In the genomic region with DNA sequence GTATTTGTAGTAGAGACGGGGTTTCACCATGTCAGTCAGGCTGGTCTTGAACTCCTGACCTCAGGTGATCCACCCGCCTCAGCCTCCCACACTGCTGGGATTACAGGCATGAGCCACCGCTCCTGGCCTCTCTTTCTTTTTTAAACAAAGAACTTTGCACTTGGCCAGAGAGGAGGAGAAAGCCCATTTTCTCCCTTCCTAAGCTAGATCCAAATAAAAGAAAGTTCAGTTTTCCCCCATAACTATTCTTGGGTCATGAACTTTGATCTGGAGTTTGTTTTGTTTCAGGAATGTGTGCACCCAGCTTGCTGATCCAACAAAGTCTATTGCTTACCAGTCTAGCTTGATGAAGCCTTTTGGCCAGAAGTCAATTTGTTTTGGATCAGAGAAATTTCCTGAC, we compare ENCODE assay signal across 1 cellular context.
TF ChIP-seq lines count a peak whose summit lies in the region.

No MANE protein-coding gene starts in this region.

TF ChIP-seq in HepG2, 621 proteins besides CTCF, POLR2A, EP300 and RAD21 (continued from another document and continues in another):
- TF ChIP-seq ZBTB46 (CRISPR knock-in tag; IDR thresholded peaks at IDR 0.05; ENCODE audit: borderline replicate concordance) (0 out of 2 replicates have a peak, but pooled peaks have one; percentile 57), HNF4A (CRISPR knock-in tag; IDR thresholded peaks at IDR 0.05) (peak; percentile 95), NR2F2 (IDR thresholded peaks at IDR 0.05; ENCODE audit: borderline replicate concordance, low read depth) (peak; percentile 84), KLF11 (CRISPR knock-in tag; IDR thresholded peaks at IDR 0.05) (no peak), MTA1 (CRISPR knock-in tag; IDR thresholded peaks at IDR 0.05; ENCODE audit: borderline replicate concordance) (peak; percentile 73; the same call in 1 of the 2 replicates), MIXL1 (CRISPR knock-in tag; IDR thresholded peaks at IDR 0.05) (peak; percentile 60), TCF7 (IDR thresholded peaks at IDR 0.05; ENCODE audit: low read depth) (peak; percentile 22; the same call in 1 of the 2 replicates), SAP130 (CRISPR knock-in tag; IDR thresholded peaks at IDR 0.05; ENCODE audit: low read depth) (peak; percentile 43; the same call in 1 of the 2 replicates), STAG1 (CRISPR knock-in tag; IDR thresholded peaks at IDR 0.05) (no peak), SSRP1 (CRISPR knock-in tag; IDR thresholded peaks at IDR 0.05) (no peak), NR2C2 (CRISPR knock-in tag; IDR thresholded peaks at IDR 0.05; ENCODE audit: borderline replicate concordance) (peak; percentile 79), FOSL2 (CRISPR knock-in tag; IDR thresholded peaks at IDR 0.05) (peak; percentile 58), ZBTB7B (CRISPR knock-in tag; IDR thresholded peaks at IDR 0.05) (peak; percentile 70; the same call in 1 of the 2 replicates), RXRB (CRISPR knock-in tag; IDR thresholded peaks at IDR 0.05; ENCODE audit: borderline replicate concordance) (peak; percentile 87), KDM3A (CRISPR knock-in tag; IDR thresholded peaks at IDR 0.05; ENCODE audit: low read depth) (peak; percentile 70; the same call in 1 of the 2 replicates), RXRA (CRISPR knock-in tag; IDR thresholded peaks at IDR 0.05) (peak; percentile 88), ZNF121 (CRISPR knock-in tag; IDR thresholded peaks at IDR 0.05) (0 out of 2 replicates have a peak, but pooled peaks have one; percentile 9), ZNF766 (CRISPR knock-in tag; IDR thresholded peaks at IDR 0.05; ENCODE audit: borderline replicate concordance) (no peak; the same call in 1 of the 2 replicates), NCOA2 (CRISPR knock-in tag; IDR thresholded peaks at IDR 0.05) (peak; percentile 71), ZNF333 (CRISPR knock-in tag; IDR thresholded peaks at IDR 0.05; ENCODE audit: borderline replicate concordance) (no peak), CREM (IDR thresholded peaks at IDR 0.05) (peak; percentile 44; the same call in 1 of the 2 replicates), CREM (CRISPR knock-in tag; IDR thresholded peaks at IDR 0.05) (no peak), POGZ (CRISPR knock-in tag; IDR thresholded peaks at IDR 0.05) (peak; percentile 83; the same call in 1 of the 2 replicates), ZNF598 (CRISPR knock-in tag; IDR thresholded peaks at IDR 0.05; ENCODE audit: borderline replicate concordance) (no peak), PPARG (CRISPR knock-in tag; conservative IDR thresholded peaks at IDR 0.05) (0 out of 2 replicates have a peak, but pooled peaks have one; percentile 63), ZNF101 (CRISPR knock-in tag; IDR thresholded peaks at IDR 0.05; ENCODE audit: borderline replicate concordance, low read depth) (no peak), HNF4G (IDR thresholded peaks at IDR 0.05; ENCODE audit: borderline replicate concordance, low read depth, low read length) (peak; percentile 72), HNF4G (CRISPR knock-in tag; IDR thresholded peaks at IDR 0.05; ENCODE audit: borderline replicate concordance, low read depth) (peak; percentile 41; the same call in 1 of the 2 replicates)
- TF ChIP-seq, protein P1, sequence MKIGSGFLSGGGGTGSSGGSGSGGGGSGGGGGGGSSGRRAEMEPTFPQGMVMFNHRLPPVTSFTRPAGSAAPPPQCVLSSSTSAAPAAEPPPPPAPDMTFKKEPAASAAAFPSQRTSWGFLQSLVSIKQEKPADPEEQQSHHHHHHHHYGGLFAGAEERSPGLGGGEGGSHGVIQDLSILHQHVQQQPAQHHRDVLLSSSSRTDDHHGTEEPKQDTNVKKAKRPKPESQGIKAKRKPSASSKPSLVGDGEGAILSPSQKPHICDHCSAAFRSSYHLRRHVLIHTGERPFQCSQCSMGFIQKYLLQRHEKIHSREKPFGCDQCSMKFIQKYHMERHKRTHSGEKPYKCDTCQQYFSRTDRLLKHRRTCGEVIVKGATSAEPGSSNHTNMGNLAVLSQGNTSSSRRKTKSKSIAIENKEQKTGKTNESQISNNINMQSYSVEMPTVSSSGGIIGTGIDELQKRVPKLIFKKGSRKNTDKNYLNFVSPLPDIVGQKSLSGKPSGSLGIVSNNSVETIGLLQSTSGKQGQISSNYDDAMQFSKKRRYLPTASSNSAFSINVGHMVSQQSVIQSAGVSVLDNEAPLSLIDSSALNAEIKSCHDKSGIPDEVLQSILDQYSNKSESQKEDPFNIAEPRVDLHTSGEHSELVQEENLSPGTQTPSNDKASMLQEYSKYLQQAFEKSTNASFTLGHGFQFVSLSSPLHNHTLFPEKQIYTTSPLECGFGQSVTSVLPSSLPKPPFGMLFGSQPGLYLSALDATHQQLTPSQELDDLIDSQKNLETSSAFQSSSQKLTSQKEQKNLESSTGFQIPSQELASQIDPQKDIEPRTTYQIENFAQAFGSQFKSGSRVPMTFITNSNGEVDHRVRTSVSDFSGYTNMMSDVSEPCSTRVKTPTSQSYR (CRISPR knock-in tag; IDR thresholded peaks at IDR 0.05; ENCODE audit: borderline replicate concordance): peak; percentile 61; the same call in 1 of the 2 replicates
- TF ChIP-seq, protein P2, sequence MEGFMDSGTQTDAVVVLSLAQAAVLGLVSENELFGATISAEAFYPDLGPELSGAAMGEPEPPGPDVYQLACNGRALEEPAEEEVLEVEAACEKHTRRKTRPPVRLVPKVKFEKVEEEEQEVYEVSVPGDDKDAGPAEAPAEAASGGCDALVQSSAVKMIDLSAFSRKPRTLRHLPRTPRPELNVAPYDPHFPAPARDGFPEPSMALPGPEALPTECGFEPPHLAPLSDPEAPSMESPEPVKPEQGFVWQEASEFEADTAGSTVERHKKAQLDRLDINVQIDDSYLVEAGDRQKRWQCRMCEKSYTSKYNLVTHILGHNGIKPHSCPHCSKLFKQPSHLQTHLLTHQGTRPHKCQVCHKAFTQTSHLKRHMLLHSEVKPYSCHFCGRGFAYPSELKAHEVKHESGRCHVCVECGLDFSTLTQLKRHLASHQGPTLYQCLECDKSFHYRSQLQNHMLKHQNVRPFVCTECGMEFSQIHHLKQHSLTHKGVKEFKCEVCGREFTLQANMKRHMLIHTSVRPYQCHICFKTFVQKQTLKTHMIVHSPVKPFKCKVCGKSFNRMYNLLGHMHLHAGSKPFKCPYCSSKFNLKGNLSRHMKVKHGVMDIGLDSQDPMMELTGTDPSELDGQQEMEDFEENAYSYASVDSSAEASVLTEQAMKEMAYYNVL (CRISPR knock-in tag; IDR thresholded peaks at IDR 0.05; ENCODE audit: borderline replicate concordance): peak; percentile 95
- TF ChIP-seq, protein P3, sequence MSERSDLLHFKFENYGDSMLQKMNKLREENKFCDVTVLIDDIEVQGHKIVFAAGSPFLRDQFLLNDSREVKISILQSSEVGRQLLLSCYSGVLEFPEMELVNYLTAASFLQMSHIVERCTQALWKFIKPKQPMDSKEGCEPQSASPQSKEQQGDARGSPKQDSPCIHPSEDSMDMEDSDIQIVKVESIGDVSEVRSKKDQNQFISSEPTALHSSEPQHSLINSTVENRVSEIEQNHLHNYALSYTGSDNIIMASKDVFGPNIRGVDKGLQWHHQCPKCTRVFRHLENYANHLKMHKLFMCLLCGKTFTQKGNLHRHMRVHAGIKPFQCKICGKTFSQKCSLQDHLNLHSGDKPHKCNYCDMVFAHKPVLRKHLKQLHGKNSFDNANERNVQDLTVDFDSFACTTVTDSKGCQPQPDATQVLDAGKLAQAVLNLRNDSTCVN (CRISPR knock-in tag; IDR thresholded peaks at IDR 0.05; ENCODE audit: borderline replicate concordance): peak; percentile 86; the same call in 1 of the 2 replicates
- TF ChIP-seq, protein P4, sequence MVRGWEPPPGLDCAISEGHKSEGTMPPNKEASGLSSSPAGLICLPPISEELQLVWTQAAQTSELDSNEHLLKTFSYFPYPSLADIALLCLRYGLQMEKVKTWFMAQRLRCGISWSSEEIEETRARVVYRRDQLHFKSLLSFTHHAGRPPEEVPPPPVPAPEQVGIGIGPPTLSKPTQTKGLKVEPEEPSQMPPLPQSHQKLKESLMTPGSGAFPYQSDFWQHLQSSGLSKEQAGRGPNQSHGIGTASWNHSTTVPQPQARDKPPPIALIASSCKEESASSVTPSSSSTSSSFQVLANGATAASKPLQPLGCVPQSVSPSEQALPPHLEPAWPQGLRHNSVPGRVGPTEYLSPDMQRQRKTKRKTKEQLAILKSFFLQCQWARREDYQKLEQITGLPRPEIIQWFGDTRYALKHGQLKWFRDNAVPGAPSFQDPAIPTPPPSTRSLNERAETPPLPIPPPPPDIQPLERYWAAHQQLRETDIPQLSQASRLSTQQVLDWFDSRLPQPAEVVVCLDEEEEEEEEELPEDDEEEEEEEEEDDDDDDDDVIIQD (CRISPR knock-in tag; IDR thresholded peaks at IDR 0.05; ENCODE audit: low read depth): peak; percentile 71
- TF ChIP-seq, protein P5, sequence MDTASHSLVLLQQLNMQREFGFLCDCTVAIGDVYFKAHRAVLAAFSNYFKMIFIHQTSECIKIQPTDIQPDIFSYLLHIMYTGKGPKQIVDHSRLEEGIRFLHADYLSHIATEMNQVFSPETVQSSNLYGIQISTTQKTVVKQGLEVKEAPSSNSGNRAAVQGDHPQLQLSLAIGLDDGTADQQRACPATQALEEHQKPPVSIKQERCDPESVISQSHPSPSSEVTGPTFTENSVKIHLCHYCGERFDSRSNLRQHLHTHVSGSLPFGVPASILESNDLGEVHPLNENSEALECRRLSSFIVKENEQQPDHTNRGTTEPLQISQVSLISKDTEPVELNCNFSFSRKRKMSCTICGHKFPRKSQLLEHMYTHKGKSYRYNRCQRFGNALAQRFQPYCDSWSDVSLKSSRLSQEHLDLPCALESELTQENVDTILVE (CRISPR knock-in tag; IDR thresholded peaks at IDR 0.05): peak; percentile 59; the same call in 1 of the 2 replicates
- TF ChIP-seq, protein P6, sequence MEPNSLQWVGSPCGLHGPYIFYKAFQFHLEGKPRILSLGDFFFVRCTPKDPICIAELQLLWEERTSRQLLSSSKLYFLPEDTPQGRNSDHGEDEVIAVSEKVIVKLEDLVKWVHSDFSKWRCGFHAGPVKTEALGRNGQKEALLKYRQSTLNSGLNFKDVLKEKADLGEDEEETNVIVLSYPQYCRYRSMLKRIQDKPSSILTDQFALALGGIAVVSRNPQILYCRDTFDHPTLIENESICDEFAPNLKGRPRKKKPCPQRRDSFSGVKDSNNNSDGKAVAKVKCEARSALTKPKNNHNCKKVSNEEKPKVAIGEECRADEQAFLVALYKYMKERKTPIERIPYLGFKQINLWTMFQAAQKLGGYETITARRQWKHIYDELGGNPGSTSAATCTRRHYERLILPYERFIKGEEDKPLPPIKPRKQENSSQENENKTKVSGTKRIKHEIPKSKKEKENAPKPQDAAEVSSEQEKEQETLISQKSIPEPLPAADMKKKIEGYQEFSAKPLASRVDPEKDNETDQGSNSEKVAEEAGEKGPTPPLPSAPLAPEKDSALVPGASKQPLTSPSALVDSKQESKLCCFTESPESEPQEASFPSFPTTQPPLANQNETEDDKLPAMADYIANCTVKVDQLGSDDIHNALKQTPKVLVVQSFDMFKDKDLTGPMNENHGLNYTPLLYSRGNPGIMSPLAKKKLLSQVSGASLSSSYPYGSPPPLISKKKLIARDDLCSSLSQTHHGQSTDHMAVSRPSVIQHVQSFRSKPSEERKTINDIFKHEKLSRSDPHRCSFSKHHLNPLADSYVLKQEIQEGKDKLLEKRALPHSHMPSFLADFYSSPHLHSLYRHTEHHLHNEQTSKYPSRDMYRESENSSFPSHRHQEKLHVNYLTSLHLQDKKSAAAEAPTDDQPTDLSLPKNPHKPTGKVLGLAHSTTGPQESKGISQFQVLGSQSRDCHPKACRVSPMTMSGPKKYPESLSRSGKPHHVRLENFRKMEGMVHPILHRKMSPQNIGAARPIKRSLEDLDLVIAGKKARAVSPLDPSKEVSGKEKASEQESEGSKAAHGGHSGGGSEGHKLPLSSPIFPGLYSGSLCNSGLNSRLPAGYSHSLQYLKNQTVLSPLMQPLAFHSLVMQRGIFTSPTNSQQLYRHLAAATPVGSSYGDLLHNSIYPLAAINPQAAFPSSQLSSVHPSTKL (CRISPR knock-in tag; IDR thresholded peaks at IDR 0.05): peak; percentile 90
- TF ChIP-seq, protein P7, sequence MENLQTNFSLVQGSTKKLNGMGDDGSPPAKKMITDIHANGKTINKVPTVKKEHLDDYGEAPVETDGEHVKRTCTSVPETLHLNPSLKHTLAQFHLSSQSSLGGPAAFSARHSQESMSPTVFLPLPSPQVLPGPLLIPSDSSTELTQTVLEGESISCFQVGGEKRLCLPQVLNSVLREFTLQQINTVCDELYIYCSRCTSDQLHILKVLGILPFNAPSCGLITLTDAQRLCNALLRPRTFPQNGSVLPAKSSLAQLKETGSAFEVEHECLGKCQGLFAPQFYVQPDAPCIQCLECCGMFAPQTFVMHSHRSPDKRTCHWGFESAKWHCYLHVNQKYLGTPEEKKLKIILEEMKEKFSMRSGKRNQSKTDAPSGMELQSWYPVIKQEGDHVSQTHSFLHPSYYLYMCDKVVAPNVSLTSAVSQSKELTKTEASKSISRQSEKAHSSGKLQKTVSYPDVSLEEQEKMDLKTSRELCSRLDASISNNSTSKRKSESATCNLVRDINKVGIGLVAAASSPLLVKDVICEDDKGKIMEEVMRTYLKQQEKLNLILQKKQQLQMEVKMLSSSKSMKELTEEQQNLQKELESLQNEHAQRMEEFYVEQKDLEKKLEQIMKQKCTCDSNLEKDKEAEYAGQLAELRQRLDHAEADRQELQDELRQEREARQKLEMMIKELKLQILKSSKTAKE (CRISPR knock-in tag; IDR thresholded peaks at IDR 0.05; ENCODE audit: borderline replicate concordance): 0 out of 2 replicates have a peak, but pooled peaks have one; percentile 42
- TF ChIP-seq, protein P8, sequence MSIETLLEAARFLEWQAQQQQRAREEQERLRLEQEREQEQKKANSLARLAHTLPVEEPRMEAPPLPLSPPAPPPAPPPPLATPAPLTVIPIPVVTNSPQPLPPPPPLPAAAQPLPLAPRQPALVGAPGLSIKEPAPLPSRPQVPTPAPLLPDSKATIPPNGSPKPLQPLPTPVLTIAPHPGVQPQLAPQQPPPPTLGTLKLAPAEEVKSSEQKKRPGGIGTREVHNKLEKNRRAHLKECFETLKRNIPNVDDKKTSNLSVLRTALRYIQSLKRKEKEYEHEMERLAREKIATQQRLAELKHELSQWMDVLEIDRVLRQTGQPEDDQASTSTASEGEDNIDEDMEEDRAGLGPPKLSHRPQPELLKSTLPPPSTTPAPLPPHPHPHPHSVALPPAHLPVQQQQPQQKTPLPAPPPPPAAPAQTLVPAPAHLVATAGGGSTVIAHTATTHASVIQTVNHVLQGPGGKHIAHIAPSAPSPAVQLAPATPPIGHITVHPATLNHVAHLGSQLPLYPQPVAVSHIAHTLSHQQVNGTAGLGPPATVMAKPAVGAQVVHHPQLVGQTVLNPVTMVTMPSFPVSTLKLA (IDR thresholded peaks at IDR 0.05): no peak
